1 cellular context compared by ENCODE assay signal in genomic region chr2:177147834-177148233, GRCh38.
TF ChIP-seq lines count a peak whose summit lies in the region.

No MANE protein-coding gene starts in this region.

TF ChIP-seq in SK-N-SH treated with all-trans-retinoic acid at 6 μM for 48 hours, 23 proteins besides CTCF, POLR2A, EP300 and RAD21 (continued from another document):
- TF ChIP-seq ZNF70 (CRISPR knock-in tag; IDR thresholded peaks at IDR 0.05) (no peak), TOX (CRISPR knock-in tag; IDR thresholded peaks at IDR 0.05; ENCODE audit: borderline replicate concordance) (no peak), ZNF565 (CRISPR knock-in tag; conservative IDR thresholded peaks at IDR 0.05; ENCODE audit: low read depth) (no peak), GLIS3 (CRISPR knock-in tag; IDR thresholded peaks at IDR 0.05) (no peak), TCF4 (CRISPR knock-in tag; IDR thresholded peaks at IDR 0.05; ENCODE audit: borderline replicate concordance) (no peak), CREB5 (CRISPR knock-in tag; IDR thresholded peaks at IDR 0.05; ENCODE audit: low read depth) (no peak), BACH2 (CRISPR knock-in tag; IDR thresholded peaks at IDR 0.05; ENCODE audit: borderline replicate concordance) (no peak), CSDC2 (CRISPR knock-in tag; IDR thresholded peaks at IDR 0.05) (no peak)
